In the genomic region with DNA sequence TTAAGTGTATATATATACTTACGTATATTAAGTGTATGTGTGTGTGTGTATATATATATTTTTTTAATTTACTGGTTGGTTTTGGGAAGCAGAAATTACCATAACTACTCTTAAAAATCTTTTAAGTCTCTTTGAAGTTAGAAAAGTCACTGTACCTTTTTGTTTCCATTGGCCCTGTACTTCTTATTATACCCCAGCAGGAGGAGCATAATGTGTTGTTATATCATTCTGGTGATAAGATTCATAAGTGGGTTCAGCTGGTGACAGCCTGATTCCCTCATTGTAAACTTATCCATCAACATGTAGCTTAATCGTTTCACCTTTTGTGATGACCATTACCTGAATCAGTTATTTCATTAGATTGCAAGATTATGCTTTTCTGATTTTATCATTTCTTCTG, we compare ENCODE assay signal across 10 cellular contexts. TPM values are rescaled to one million over a fixed set of nuclear protein-coding genes. Genes with fewer than 3 reads are reported as not detected.
DNase-seq lines count a peak whose midpoint lies in the region; ATAC-seq and TF ChIP-seq lines count a peak whose summit lies in the region.
"Had no signal": no experiment of that assay in that cellular context is flagged by ENCODE, and none has a peak within 500 bp of the region (broad histone marks: within the 10 kb centered on the region; RNA-seq: fewer than 3 reads in every experiment).

No MANE protein-coding gene starts in this region.

- H3K4me3 ChIP-seq in cardiac muscle cell (no peak overlapping the region), transverse colon (no peak overlapping the region)

- TF ChIP-seq EP300 in transverse colon (IDR thresholded peaks at IDR 0.05; ENCODE audit: low read depth), result no peak

- H3K27me3 ChIP-seq in cardiac muscle cell (no peaks in the 10 kb centered on the region), transverse colon (no peaks in the 10 kb centered on the region)

- DNase-seq in cardiac muscle cell (ENCODE audit: low read depth in 1 of 2, low spot score in 1 of 2) (peak in 1 of 2 donors; percentile 30), Right ventricle myocardium superior (no peak), OCI-M1 (lab: John Stamatoyannopoulos, UW) (peak; percentile 51), fibroblast of gingiva (ENCODE audit: low read depth) (peak; percentile 21), transverse colon (no peak), AG08396 (ENCODE audit: low spot score) (no peak), SHP77 (lab: John Stamatoyannopoulos, UW) (no peak), NCI-H1105 treated with DMSO at 0.1 percent for 48 hours (lab: John Stamatoyannopoulos, UW) (no peak)
- DNase-seq: activated CD8-positive, alpha-beta memory T cell treated with anti-CD3 and anti-CD28 coated beads, Interleukin-2, amount 10 ng/mL, durations not matched to agents 7 days and 5 days; NCI-H510A treated with DMSO at 0.1 percent for 48 hours had no signal

- H3K27ac ChIP-seq in cardiac muscle cell (no peak overlapping the region), transverse colon (no peak overlapping the region)

- intact Hi-C loops in Right ventricle myocardium superior (cut with DNase I), result loop anchor here (10.0 kb wide), 1 partner anchor 191 kb away; no protein-coding TSS in a partner anchor
- intact Hi-C loops in transverse colon (cut with DNase I; ENCODE audit: low total_unique reads), result no loop called here

- ATAC-seq in Right ventricle myocardium superior (ENCODE audit: poor library complexity), result no peak
- ATAC-seq: activated CD8-positive, alpha-beta memory T cell treated with anti-CD3 and anti-CD28 coated beads, Interleukin-2, amount 10 ng/mL, durations not matched to agents 7 days and 5 days had no signal

- H3K4me1 ChIP-seq in cardiac muscle cell (ENCODE audit: low read depth) (no peaks in the 10 kb centered on the region), transverse colon (no peaks in the 10 kb centered on the region)

- WGBS in transverse colon (ENCODE audit: low coverage in 1 of 2), 2 donors, result 81 to 93% methylated on average over 2 of the region's 2 CpGs

- in situ Hi-C loops in transverse colon (cut with MboI; ENCODE audit: low pct_ligation_motif_present in 1 of 4, low pct_unique_long_range_greater_than_20kb in 1 of 4, low sequenced_read_pairs in 3 of 4), result loop anchor here in 2 of 4 donors (10.0 kb wide), 1 partner anchor 191 kb away; no protein-coding TSS in a partner anchor

- TF ChIP-seq CTCF in cardiac muscle cell (IDR thresholded peaks at IDR 0.05; ENCODE audit: low read depth, low read length), result peak; percentile 43
- peak; percentile 22 to 48 (median 40) for TF ChIP-seq CTCF in transverse colon (IDR thresholded peaks at IDR 0.05)

- H3K9me3 ChIP-seq in cardiac muscle cell (ENCODE audit: low read depth), result no peaks in the 10 kb centered on the region
- H3K9me3 ChIP-seq in transverse colon, result no peaks in the 10 kb centered on the region

- H3K36me3 ChIP-seq in cardiac muscle cell (peaks cover 39% of the 10 kb centered on the region), transverse colon (peaks cover 0 to 44% (median 17%) of the 10 kb centered on the region in 4 donors)

- no peak for TF ChIP-seq POLR2A in transverse colon (IDR thresholded peaks at IDR 0.05)

RNA-seq across cellular contexts. Expression of a gene that starts 30.8 kb away (rescaled TPM):
- total RNA-seq in cardiac muscle cell (63.1 and 114 TPM in 2 replicates), Right ventricle myocardium superior (42.7 TPM), transverse colon (10 to 100 TPM; 19.4 to 38.0 (median 27.8) TPM)
- 35.2 and 51.6 TPM in 2 replicates for polyA plus RNA-seq in cardiac muscle cell

RNA-seq across cellular contexts. Expression of a gene that starts 31.2 kb away (rescaled TPM):
- total RNA-seq in cardiac muscle cell (24.2 and 30.7 TPM in 2 replicates), Right ventricle myocardium superior (17.9 TPM), transverse colon (10 to 100 TPM in 1 of 4 donors, 1 to 10 TPM in 3; 5.8 to 22.9 (median 7.1) TPM)
- 34.8 and 38.0 TPM in 2 replicates for polyA plus RNA-seq in cardiac muscle cell

Comparison
In these comparisons a context has a peak if more than half of its experiments do, and no peak if none do; other contexts are left out.
1. DNase-seq: peak in OCI-M1 (single experiment) and fibroblast of gingiva (single experiment); none in Right ventricle myocardium superior (single experiment), transverse colon (single experiment), AG08396 (single experiment), SHP77 (0 of 2) and NCI-H1105 treated with DMSO at 0.1 percent for 48 hours (single experiment).